ENCODE assay signal across 11 cellular contexts in the genomic region with DNA sequence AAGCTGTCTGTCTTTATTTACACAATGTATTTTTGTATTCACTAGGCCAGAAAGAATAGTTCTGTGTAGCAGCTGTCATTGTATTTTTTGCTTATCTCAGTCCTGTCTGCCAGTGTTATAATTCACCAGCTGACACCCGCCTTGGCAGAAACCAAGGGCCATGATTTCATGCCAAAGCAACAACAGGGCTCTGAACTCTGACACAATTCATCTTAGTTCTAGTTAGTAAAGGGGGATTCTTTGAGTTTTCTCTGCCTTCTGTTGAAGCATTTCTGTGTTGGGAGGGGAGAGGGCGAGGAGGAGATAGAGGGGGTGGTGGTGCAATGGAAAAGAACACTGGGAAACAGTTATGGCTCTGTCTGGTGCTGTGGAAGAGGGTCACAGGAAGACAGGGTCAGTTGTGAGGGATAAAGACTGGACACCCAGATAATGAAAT.
DNase-seq lines count a peak whose midpoint lies in the region; ATAC-seq and TF ChIP-seq lines count a peak whose summit lies in the region.
"Had no signal": no experiment of that assay in that cellular context is flagged by ENCODE, and none has a peak within 500 bp of the region (broad histone marks: within the 10 kb centered on the region; RNA-seq: fewer than 3 reads in every experiment).

No MANE protein-coding gene starts in this region.

- peak overlapping the region in 6 of 10 donors; percentile 13 to 52 (median 44) for H3K27ac ChIP-seq in heart right ventricle

- peaks cover 0 to 9% (median 0%) of the 10 kb centered on the region in 11 donors for H3K9me3 ChIP-seq in heart right ventricle

- H3K27me3 ChIP-seq in heart right ventricle = no peaks in the 10 kb centered on the region

- intact Hi-C loops in heart right ventricle (cut with DNase I) = no loop called here

- peaks cover 4% of the 10 kb centered on the region for H3K9me3 Mint-ChIP-seq in natural killer cell treated with Interleukin-12 subunit alpha and Interleukin-12 subunit beta and Interleukin-15 and Interleukin-18, amount 100 ng/mL, for 72 hours

- peak; percentile 52 for DNase-seq in NCI-H1092 (lab: John Stamatoyannopoulos, UW)
- DNase-seq in NCI-H774 (lab: John Stamatoyannopoulos, UW) = peak; percentile 76
- peak; percentile 18 to 61 for DNase-seq in heart right ventricle
- DNase-seq in putamen (ENCODE audit: low spot score) = peak; percentile 95
- no peak for DNase-seq in natural killer cell treated with Interleukin-12 subunit alpha and Interleukin-12 subunit beta and Interleukin-15 and Interleukin-18, amount 100 ng/mL, for 72 hours (ENCODE audit: low spot score)
- DNase-seq in GDM1 (lab: John Stamatoyannopoulos, UW) = no peak
- DNase-seq: activated T-cell treated with anti-CD3 and anti-CD28 coated beads, Interleukin-2, amount 50 U/mL, for 48 hours; MV-4-11 had no signal

- peak; percentile 81 to 97 (median 94) for ATAC-seq in heart right ventricle
- ATAC-seq in GM19328 (IDR thresholded peaks at IDR 0.05; ENCODE audit: unreplicated experiment) = no peak
- no peak for ATAC-seq in natural killer cell treated with Interleukin-12 subunit alpha and Interleukin-12 subunit beta and Interleukin-15 and Interleukin-18, amount 100 ng/mL, for 72 hours
- no peak for ATAC-seq in HG03342 (IDR thresholded peaks at IDR 0.05; ENCODE audit: unreplicated experiment)

- peaks cover 0 to 23% (median 10%) of the 10 kb centered on the region in 9 donors for H3K4me1 ChIP-seq in heart right ventricle

- no peak for TF ChIP-seq CTCF in heart right ventricle (IDR thresholded peaks at IDR 0.05)

- no peaks in the 10 kb centered on the region for H3K36me3 ChIP-seq in heart right ventricle

- 18 to 41% methylated on average over 2 of the region's 2 CpGs for WGBS in heart right ventricle, 2 donors

- no peaks in the 10 kb centered on the region for H3K36me3 Mint-ChIP-seq in natural killer cell treated with Interleukin-12 subunit alpha and Interleukin-12 subunit beta and Interleukin-15 and Interleukin-18, amount 100 ng/mL, for 72 hours

- no peak overlapping the region for H3K4me3 Mint-ChIP-seq in natural killer cell treated with Interleukin-12 subunit alpha and Interleukin-12 subunit beta and Interleukin-15 and Interleukin-18, amount 100 ng/mL, for 72 hours
- H3K4me3 Mint-ChIP-seq: T-helper 1 cell treated with Interleukin-12 subunit alpha and Interleukin-12 subunit beta and Interleukin-4 antibody, amounts not matched to agents 30 μg/mL and 1 μg/mL, for 36 hours had no signal

- H3K27me3 Mint-ChIP-seq in natural killer cell treated with Interleukin-12 subunit alpha and Interleukin-12 subunit beta and Interleukin-15 and Interleukin-18, amount 100 ng/mL, for 72 hours = no peaks in the 10 kb centered on the region

- H3K27ac Mint-ChIP-seq in natural killer cell treated with Interleukin-12 subunit alpha and Interleukin-12 subunit beta and Interleukin-15 and Interleukin-18, amount 100 ng/mL, for 72 hours = no peak overlapping the region
- H3K27ac Mint-ChIP-seq: T-helper 1 cell treated with Interleukin-12 subunit alpha and Interleukin-12 subunit beta and Interleukin-4 antibody, amounts not matched to agents 30 μg/mL and 1 μg/mL, for 36 hours had no signal

- no peak overlapping the region for H3K4me3 ChIP-seq in heart right ventricle

- no peaks in the 10 kb centered on the region for H3K4me1 Mint-ChIP-seq in natural killer cell treated with Interleukin-12 subunit alpha and Interleukin-12 subunit beta and Interleukin-15 and Interleukin-18, amount 100 ng/mL, for 72 hours (ENCODE audit: low read depth in 2 of 2)

Comparison
In these comparisons a context has a peak if more than half of its experiments do, and no peak if none do; other contexts are left out.
1. DNase-seq: peak in NCI-H1092 (single experiment), NCI-H774 (single experiment), heart right ventricle (2 of 2) and putamen (single experiment); none in natural killer cell treated with Interleukin-12 subunit alpha and Interleukin-12 subunit beta and Interleukin-15 and Interleukin-18, amount 100 ng/mL, for 72 hours (single experiment) and GDM1 (single experiment).
2. ATAC-seq: peak in heart right ventricle (8 of 8); none in GM19328 (single experiment), natural killer cell treated with Interleukin-12 subunit alpha and Interleukin-12 subunit beta and Interleukin-15 and Interleukin-18, amount 100 ng/mL, for 72 hours (0 of 2) and HG03342 (single experiment).